Comparison of ENCODE assay signal across 9 cellular contexts in the genomic region with DNA sequence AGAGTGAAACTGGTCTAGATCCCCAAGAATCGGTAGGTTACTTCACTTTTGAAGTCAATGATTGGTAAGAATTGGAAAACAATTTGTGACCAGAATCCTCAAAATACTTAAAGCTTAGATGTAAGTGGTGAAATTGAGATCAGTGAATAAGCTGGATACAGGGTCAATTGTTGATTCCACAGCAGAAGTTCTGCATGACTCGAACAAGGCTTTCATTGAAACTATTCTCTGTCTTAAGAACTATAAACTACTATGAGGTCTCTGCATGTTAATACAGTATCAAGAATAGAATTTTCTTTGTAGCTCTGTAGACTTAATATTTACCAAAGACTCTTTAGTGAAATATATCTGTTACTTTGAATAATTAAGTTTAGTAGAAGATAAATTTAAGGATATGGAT.
"Had no signal": no experiment of that assay in that cellular context is flagged by ENCODE, and none has a peak within 500 bp of the region (broad histone marks: within the 10 kb centered on the region; RNA-seq: fewer than 3 reads in every experiment).

No MANE protein-coding gene starts in this region.

- H3K4me2 ChIP-seq: GM23338 had no signal

- DNase-seq: H9, HCEC 1CT, IMR-90, KG1 had no signal

- FAIRE-seq: H1, H54, HTR-8/SVneo, K562 had no signal

- ATAC-seq: GM23338, K562 had no signal

- H3K4me3 ChIP-seq: GM23338, K562 had no signal
